Comparison of ENCODE assay signal across 8 cellular contexts in genomic region chr3:52154135-52155094, GRCh38. TPM values are rescaled to one million over a fixed set of nuclear protein-coding genes. Genes with fewer than 3 reads are reported as not detected.
A peak's percentile ranks its signal among the peaks of the same experiment; 100 is the strongest.
DNase-seq lines count a peak whose midpoint lies in the region; ATAC-seq and TF ChIP-seq lines count a peak whose summit lies in the region.

TSS of gene POC1A (minus strand) at chr3:52154423. CDS start at chr3:52154372, 51 bp downstream.

- peaks cover 7% of the 10 kb centered on the region for H3K36me3 ChIP-seq in GM06990 (ENCODE audit: control insufficient read depth, insufficient read depth, low read length)
- no peaks in the 10 kb centered on the region for H3K36me3 ChIP-seq in gastroesophageal sphincter

- ATAC-seq in HG02588 (IDR thresholded peaks at IDR 0.05; ENCODE audit: unreplicated experiment) (peak; percentile 74), SK-N-SH treated with all-trans-retinoic acid at 6 μM for 48 hours (peak; percentile 98), gastroesophageal sphincter (peak; percentile 99)

- H3K4me1 ChIP-seq in gastroesophageal sphincter = peaks cover 0 to 18% (median 9%) of the 10 kb centered on the region in 3 donors

- TF ChIP-seq CTCF in GM06990 (IDR thresholded peaks at IDR 0.05; ENCODE audit: insufficient read depth, low read length, poor library complexity, severe bottlenecking) (no peak), gastroesophageal sphincter (IDR thresholded peaks at IDR 0.05) (peak in 3 of 4 experiments; percentile 8 to 60 (median 38))

- no peaks in the 10 kb centered on the region for H3K27me3 ChIP-seq in GM06990 (replicated peaks; ENCODE audit: control insufficient read depth, insufficient read depth, low read length)
- H3K27me3 ChIP-seq in gastroesophageal sphincter = no peaks in the 10 kb centered on the region

- WGBS in gastroesophageal sphincter (ENCODE audit: low coverage in 1 of 2), 2 donors = 0% methylated on average over 3 of the region's 83 CpGs; no CpG with 5 or more reads in 1 of the 2 donors

- peak within 1 kb of the TSS; percentile 63 to 94 (median 91) for H3K27ac ChIP-seq in gastroesophageal sphincter

- TF ChIP-seq EP300 in gastroesophageal sphincter (IDR thresholded peaks at IDR 0.05) = no peak

- H3K4me3 ChIP-seq in GM06990 (replicated peaks; ENCODE audit: low read depth, low read length) (peak within 1 kb of the TSS; percentile 82), gastroesophageal sphincter (peak within 1 kb of the TSS; percentile 45 to 65)

- TF ChIP-seq POLR2A in gastroesophageal sphincter (IDR thresholded peaks at IDR 0.05) = peak; percentile 29 to 43

- DNase-seq in GM06990 (ENCODE audit: extremely low read depth, insufficient read length) (peak; percentile 94), NCI-H1048 (lab: John Stamatoyannopoulos, UW) (peak; percentile 93), non-pigmented ciliary epithelial cell (ENCODE audit: low read depth) (peak; percentile 96), superior temporal gyrus (ENCODE audit: extremely low spot score) (peak; percentile 96)
- DNase-seq in activated naive CD4-positive, alpha-beta T cell treated with anti-CD3 and anti-CD28 coated beads, Interleukin-2, amount 50 U/mL, for 16 hours = peak; percentile 89

- no peaks in the 10 kb centered on the region for H3K9me3 ChIP-seq in gastroesophageal sphincter

TF ChIP-seq in SK-N-SH treated with all-trans-retinoic acid at 6 μM for 48 hours, 23 proteins besides CTCF, POLR2A, EP300 and RAD21:
- no peak for TF ChIP-seq ZNF70 (CRISPR knock-in tag; IDR thresholded peaks at IDR 0.05)
- TF ChIP-seq ZFP3 (CRISPR knock-in tag; IDR thresholded peaks at IDR 0.05) = no peak
- TF ChIP-seq ISL1 (CRISPR knock-in tag; IDR thresholded peaks at IDR 0.05) = no peak
- TF ChIP-seq ZFP30 (CRISPR knock-in tag; IDR thresholded peaks at IDR 0.05) = no peak
- TF ChIP-seq ESRRG (CRISPR knock-in tag; IDR thresholded peaks at IDR 0.05) = no peak
- no peak for TF ChIP-seq RARB (CRISPR knock-in tag; IDR thresholded peaks at IDR 0.05)
- TF ChIP-seq CSDC2 (CRISPR knock-in tag; IDR thresholded peaks at IDR 0.05) = no peak
- TF ChIP-seq CREB5 (CRISPR knock-in tag; IDR thresholded peaks at IDR 0.05; ENCODE audit: low read depth) = no peak
- no peak for TF ChIP-seq TOX (CRISPR knock-in tag; IDR thresholded peaks at IDR 0.05; ENCODE audit: borderline replicate concordance)
- TF ChIP-seq OSR1 (CRISPR knock-in tag; IDR thresholded peaks at IDR 0.05) = no peak
- no peak for TF ChIP-seq BACH2 (CRISPR knock-in tag; IDR thresholded peaks at IDR 0.05; ENCODE audit: borderline replicate concordance)
- no peak for TF ChIP-seq PATZ1 (CRISPR knock-in tag; IDR thresholded peaks at IDR 0.05; ENCODE audit: borderline replicate concordance)

RNA-seq across cellular contexts. Expression of gene POC1A, which starts in this region (rescaled TPM):
- 1 to 10 TPM in 2 of 4 donors, under 1 TPM in 2; 0.73 to 1.7 (median 0.93) TPM for total RNA-seq in gastroesophageal sphincter

Comparison
In these comparisons a context has a peak if more than half of its experiments do, and no peak if none do; other contexts are left out.
1. Peak in every context shown above with its lines: DNase-seq, ATAC-seq, H3K4me3 ChIP-seq and H3K27ac ChIP-seq.